Comparison of ENCODE assay signal across 21 cellular contexts in genomic region chr3:134033315-134033996, GRCh38.
"Had no signal": no experiment of that assay in that cellular context is flagged by ENCODE, and none has a peak within 500 bp of the region (broad histone marks: within the 10 kb centered on the region; RNA-seq: fewer than 3 reads in every experiment).

No MANE protein-coding gene starts in this region.

- DNase-seq: central memory CD4-positive, alpha-beta T cell; effector memory CD4-positive, alpha-beta T cell; gastrocnemius medialis; left colon; left ventricle myocardium superior; mesenchymal stem cell; naive B cell; nucleus accumbens; pancreas; stimulated activated CD4-positive, alpha-beta T cell treated with anti-CD3 and anti-CD28 coated beads, Interleukin-2, amount 100 ng/mL, for 24 hours; stimulated activated CD4-positive, alpha-beta T cell treated with anti-CD3 and anti-CD28 coated beads, Interleukin-4, amount 100 ng/mL, for 4 hours; stimulated activated naive B cell treated with anti-CD40 and anti-IgM and Interleukin-4, amounts not matched to agents 10 μg/mL and 1 μg/mL and 100 μg/mL, for 72 hours; stimulated activated naive CD8-positive, alpha-beta T cell treated with anti-CD3 and anti-CD28 coated beads, Interleukin-15, amount 100 ng/mL, for 72 hours; transverse colon had no signal

- H2AFZ ChIP-seq: hepatocyte had no signal

- ATAC-seq: esophagus mucosa; gastrocnemius medialis; left colon; left ventricle myocardium superior; pancreas; sciatic nerve; stimulated activated naive B cell treated with anti-CD40 and anti-IgM and Interleukin-4, amounts not matched to agents 10 μg/mL and 1 μg/mL and 100 μg/mL, for 72 hours; stimulated activated naive CD8-positive, alpha-beta T cell treated with anti-CD3 and anti-CD28 coated beads, Interleukin-15, amount 100 ng/mL, for 72 hours had no signal

- H3K36me3 ChIP-seq: gastrocnemius medialis, pancreas, prostate gland, thoracic aorta, transverse colon had no signal

- H3K4me1 ChIP-seq: prostate gland had no signal

- H3K4me3 ChIP-seq: gastrocnemius medialis, hepatocyte, lung, pancreas, prostate gland, skin epidermis, thoracic aorta, transverse colon had no signal

- H3K27ac ChIP-seq: gastrocnemius medialis, hepatocyte, pancreas, prostate gland, thoracic aorta, transverse colon had no signal

- H3K4me2 ChIP-seq: hepatocyte had no signal

- H3K9me3 ChIP-seq: gastrocnemius medialis, pancreas, prostate gland, thoracic aorta, transverse colon had no signal

- H3K27me3 ChIP-seq: pancreas had no signal
